In genomic region chr11:3345736-3346135, GRCh38 we compare ENCODE assay signal across 1 cellular context.
TF ChIP-seq lines count a peak whose summit lies in the region.

No MANE protein-coding gene starts in this region.

TF ChIP-seq in K562, 482 proteins besides CTCF, POLR2A, EP300 and RAD21 (continued from another document and continues in another):
- TF ChIP-seq ETV6 (IDR thresholded peaks at IDR 0.05; ENCODE audit: borderline replicate concordance in 1 of 2, low read depth in 2 of 2, low read length in 1 of 2) (no peak), ETV6 (CRISPR knock-in tag; IDR thresholded peaks at IDR 0.05; ENCODE audit: borderline replicate concordance) (no peak), ZNF444 (CRISPR knock-in tag; IDR thresholded peaks at IDR 0.05) (no peak), SOX6 (IDR thresholded peaks at IDR 0.05) (peak; percentile 62), RNF2 (IDR thresholded peaks at IDR 0.05) (no peak), STAT6 (CRISPR knock-in tag; IDR thresholded peaks at IDR 0.05) (no peak), CLOCK (CRISPR knock-in tag; IDR thresholded peaks at IDR 0.05; ENCODE audit: borderline replicate concordance) (no peak), ID3 (CRISPR knock-in tag; IDR thresholded peaks at IDR 0.05) (no peak), ID3 (tag; IDR thresholded peaks at IDR 0.05) (no peak), E2F6 (IDR thresholded peaks at IDR 0.05; ENCODE audit: borderline replicate concordance in 1 of 2, extremely low read depth in 1 of 2, insufficient read depth in 1 of 2, insufficient read length in 1 of 2, low read depth in 1 of 2, low read length in 1 of 2, poor library complexity in 1 of 2, severe bottlenecking in 1 of 2) (peak in 1 of 2 experiments; percentile 26), ZNF436 (CRISPR knock-in tag; IDR thresholded peaks at IDR 0.05) (no peak), SMARCA4 (IDR thresholded peaks at IDR 0.05) (peak; percentile 80), CXXC5 (CRISPR knock-in tag; IDR thresholded peaks at IDR 0.05) (no peak), TBL1XR1 (IDR thresholded peaks at IDR 0.05; ENCODE audit: low read length in 2 of 2) (no peak), TRIM24 (IDR thresholded peaks at IDR 0.05) (0 out of 4 replicates have a peak, but pooled peaks of 1 of the 2 experiments have one; percentile 33), TGIF2 (CRISPR knock-in tag; IDR thresholded peaks at IDR 0.05) (no peak), SMARCE1 (IDR thresholded peaks at IDR 0.05) (peak; percentile 71; the same call in 1 of the 2 replicates), THRAP3 (IDR thresholded peaks at IDR 0.05; ENCODE audit: borderline replicate concordance) (no peak), MED1 (CRISPR knock-in tag; IDR thresholded peaks at IDR 0.05; ENCODE audit: borderline replicate concordance) (no peak), NFYB (IDR thresholded peaks at IDR 0.05; ENCODE audit: extremely low read depth, insufficient read length) (peak; percentile 65), ARHGAP35 (IDR thresholded peaks at IDR 0.05; ENCODE audit: partially characterized antibody) (no peak), SMAD3 (CRISPR knock-in tag; conservative IDR thresholded peaks at IDR 0.05) (no peak), TFAM (CRISPR knock-in tag; conservative IDR thresholded peaks at IDR 0.05) (no peak), JUND (IDR thresholded peaks at IDR 0.05; ENCODE audit: borderline replicate concordance, low read depth, low read length) (peak; percentile 94), JUND (tag; IDR thresholded peaks at IDR 0.05; ENCODE audit: borderline replicate concordance, low read depth, low read length) (peak; percentile 96; the same call in 2 of the 3 replicates), PRDM10 (IDR thresholded peaks at IDR 0.05; ENCODE audit: partially characterized antibody) (peak; percentile 12), JUN (IDR thresholded peaks at IDR 0.05; ENCODE audit: borderline replicate concordance, low read depth, low read length) (peak; percentile 91), JUN (CRISPR knock-in tag; IDR thresholded peaks at IDR 0.05; ENCODE audit: borderline replicate concordance) (no peak), ZNF282 (CRISPR knock-in tag; IDR thresholded peaks at IDR 0.05) (no peak), HDAC1 (IDR thresholded peaks at IDR 0.05) (peak in 1 of 2 experiments; percentile 42; a peak in 1 of 4 replicates), MBD2 (IDR thresholded peaks at IDR 0.05; ENCODE audit: borderline replicate concordance, low read depth) (no peak), NEUROD1 (IDR thresholded peaks at IDR 0.05; ENCODE audit: borderline replicate concordance, low read depth, low read length, partially characterized antibody) (peak; percentile 29), BRF2 (IDR thresholded peaks at IDR 0.05; ENCODE audit: borderline replicate concordance, insufficient read depth, insufficient read length) (no peak), FOXA3 (CRISPR knock-in tag; conservative IDR thresholded peaks at IDR 0.05 in 1 of 2, IDR thresholded peaks at IDR 0.05 in 1 of 2) (no peak), ZNF316 (IDR thresholded peaks at IDR 0.05) (peak; percentile 27; the same call in 1 of the 2 replicates), RBM22 (IDR thresholded peaks at IDR 0.05; ENCODE audit: low read depth, low read length, poor library complexity, severe bottlenecking) (no peak), ATF3 (IDR thresholded peaks at IDR 0.05) (peak; percentile 92), ATF3 (CRISPR knock-in tag; conservative IDR thresholded peaks at IDR 0.05) (no peak), CTBP1 (IDR thresholded peaks at IDR 0.05; ENCODE audit: borderline replicate concordance) (peak; percentile 91), RCOR1 (IDR thresholded peaks at IDR 0.05; ENCODE audit: borderline replicate concordance in 1 of 2, low read depth in 2 of 2, low read length in 2 of 2) (peak in 1 of 2 experiments; percentile 54; a peak in 1 of 4 replicates), MTA2 (IDR thresholded peaks at IDR 0.05; ENCODE audit: low read depth) (0 out of 2 replicates have a peak, but pooled peaks have one; percentile 2), KDM5B (IDR thresholded peaks at IDR 0.05; ENCODE audit: insufficient replicate concordance, low read depth, low read length) (no peak), ARID1B (IDR thresholded peaks at IDR 0.05) (peak; percentile 73), CHD2 (IDR thresholded peaks at IDR 0.05; ENCODE audit: low read depth, low read length) (no peak), CREM (IDR thresholded peaks at IDR 0.05; ENCODE audit: low read depth) (peak; percentile 47; the same call in 1 of the 2 replicates), LEF1 (IDR thresholded peaks at IDR 0.05) (peak; percentile 49; the same call in 1 of the 2 replicates), ZNF668 (CRISPR knock-in tag; IDR thresholded peaks at IDR 0.05) (no peak), STAT5B (CRISPR knock-in tag; IDR thresholded peaks at IDR 0.05) (no peak), FUS (optimal IDR thresholded peaks at IDR 0.05; ENCODE audit: low read depth, low read length) (no peak), CC2D1A (IDR thresholded peaks at IDR 0.05) (no peak), SNRNP70 (optimal IDR thresholded peaks at IDR 0.05; ENCODE audit: low read depth, low read length) (no peak), ZZZ3 (IDR thresholded peaks at IDR 0.05) (no peak), ARID4B (CRISPR knock-in tag; IDR thresholded peaks at IDR 0.05) (no peak), SUPT5H (IDR thresholded peaks at IDR 0.05) (no peak), TCF3 (CRISPR knock-in tag; IDR thresholded peaks at IDR 0.05) (no peak), NFIX (CRISPR knock-in tag; IDR thresholded peaks at IDR 0.05; ENCODE audit: low read depth) (no peak), LARP7 (IDR thresholded peaks at IDR 0.05) (no peak), ATF7 (IDR thresholded peaks at IDR 0.05) (peak; percentile 69), MEIS2 (IDR thresholded peaks at IDR 0.05; ENCODE audit: partially characterized antibody) (peak; percentile 80)
